In genomic region chr6:147222160-147222838, GRCh38 we compare ENCODE assay signal across 1 cellular context.
TF ChIP-seq lines count a peak whose summit lies in the region.

No MANE protein-coding gene starts in this region.

TF ChIP-seq in K562, 482 proteins besides CTCF, POLR2A, EP300 and RAD21 (continued from another document and continues in another):
- TF ChIP-seq CEBPZ (IDR thresholded peaks at IDR 0.05; ENCODE audit: borderline replicate concordance, low read depth, low read length) (no peak), EP400 (IDR thresholded peaks at IDR 0.05) (0 out of 2 replicates have a peak, but pooled peaks have one; percentile 28), POLR2AphosphoS5 (IDR thresholded peaks at IDR 0.05; ENCODE audit: control insufficient read depth, insufficient read depth, low read depth, low read length) (peak; percentile 82), SMAD3 (CRISPR knock-in tag; conservative IDR thresholded peaks at IDR 0.05) (no peak; the same call in 1 of the 2 replicates), MCM7 (IDR thresholded peaks at IDR 0.05) (no peak), FOXM1 (IDR thresholded peaks at IDR 0.05; ENCODE audit: low read depth) (peak; percentile 29), FOXM1 (CRISPR knock-in tag; IDR thresholded peaks at IDR 0.05; ENCODE audit: low read depth) (no peak), FOXK2 (conservative IDR thresholded peaks at IDR 0.05 in 1 of 2, IDR thresholded peaks at IDR 0.05 in 1 of 2; ENCODE audit: low read depth in 2 of 2) (no peak; a peak in 2 of 4 replicates), ZEB2 (IDR thresholded peaks at IDR 0.05) (peak; percentile 79; the same call in 1 of the 2 replicates), AFF4 (CRISPR knock-in tag; IDR thresholded peaks at IDR 0.05) (no peak), BRD9 (IDR thresholded peaks at IDR 0.05; ENCODE audit: low read depth, partially characterized antibody) (peak; percentile 42), ARHGAP35 (IDR thresholded peaks at IDR 0.05; ENCODE audit: partially characterized antibody) (no peak), KAT2B (IDR thresholded peaks at IDR 0.05; ENCODE audit: low read depth, low read length) (no peak), NR2F6 (CRISPR knock-in tag; IDR thresholded peaks at IDR 0.05) (no peak), FUS (optimal IDR thresholded peaks at IDR 0.05; ENCODE audit: low read depth, low read length) (no peak), MAFG (tag; conservative IDR thresholded peaks at IDR 0.05) (no peak), PATZ1 (CRISPR knock-in tag; IDR thresholded peaks at IDR 0.05; ENCODE audit: borderline replicate concordance) (no peak), ZNF354B (CRISPR knock-in tag; IDR thresholded peaks at IDR 0.05) (no peak), ZNF121 (CRISPR knock-in tag; conservative IDR thresholded peaks at IDR 0.05) (no peak), PTBP1 (IDR thresholded peaks at IDR 0.05; ENCODE audit: low read depth, low read length) (no peak), ETV6 (IDR thresholded peaks at IDR 0.05; ENCODE audit: borderline replicate concordance in 1 of 2, low read depth in 2 of 2, low read length in 1 of 2) (no peak; a peak in 1 of 4 replicates), ETV6 (CRISPR knock-in tag; IDR thresholded peaks at IDR 0.05; ENCODE audit: borderline replicate concordance) (no peak), MEF2D (tag; conservative IDR thresholded peaks at IDR 0.05; ENCODE audit: low read depth) (no peak), SP1 (CRISPR knock-in tag; IDR thresholded peaks at IDR 0.05) (no peak)
- TF ChIP-seq, protein P1, sequence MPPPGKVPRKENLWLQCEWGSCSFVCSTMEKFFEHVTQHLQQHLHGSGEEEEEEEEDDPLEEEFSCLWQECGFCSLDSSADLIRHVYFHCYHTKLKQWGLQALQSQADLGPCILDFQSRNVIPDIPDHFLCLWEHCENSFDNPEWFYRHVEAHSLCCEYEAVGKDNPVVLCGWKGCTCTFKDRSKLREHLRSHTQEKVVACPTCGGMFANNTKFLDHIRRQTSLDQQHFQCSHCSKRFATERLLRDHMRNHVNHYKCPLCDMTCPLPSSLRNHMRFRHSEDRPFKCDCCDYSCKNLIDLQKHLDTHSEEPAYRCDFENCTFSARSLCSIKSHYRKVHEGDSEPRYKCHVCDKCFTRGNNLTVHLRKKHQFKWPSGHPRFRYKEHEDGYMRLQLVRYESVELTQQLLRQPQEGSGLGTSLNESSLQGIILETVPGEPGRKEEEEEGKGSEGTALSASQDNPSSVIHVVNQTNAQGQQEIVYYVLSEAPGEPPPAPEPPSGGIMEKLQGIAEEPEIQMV (tag; conservative IDR thresholded peaks at IDR 0.05; ENCODE audit: low read depth): no peak
- TF ChIP-seq, protein P2, sequence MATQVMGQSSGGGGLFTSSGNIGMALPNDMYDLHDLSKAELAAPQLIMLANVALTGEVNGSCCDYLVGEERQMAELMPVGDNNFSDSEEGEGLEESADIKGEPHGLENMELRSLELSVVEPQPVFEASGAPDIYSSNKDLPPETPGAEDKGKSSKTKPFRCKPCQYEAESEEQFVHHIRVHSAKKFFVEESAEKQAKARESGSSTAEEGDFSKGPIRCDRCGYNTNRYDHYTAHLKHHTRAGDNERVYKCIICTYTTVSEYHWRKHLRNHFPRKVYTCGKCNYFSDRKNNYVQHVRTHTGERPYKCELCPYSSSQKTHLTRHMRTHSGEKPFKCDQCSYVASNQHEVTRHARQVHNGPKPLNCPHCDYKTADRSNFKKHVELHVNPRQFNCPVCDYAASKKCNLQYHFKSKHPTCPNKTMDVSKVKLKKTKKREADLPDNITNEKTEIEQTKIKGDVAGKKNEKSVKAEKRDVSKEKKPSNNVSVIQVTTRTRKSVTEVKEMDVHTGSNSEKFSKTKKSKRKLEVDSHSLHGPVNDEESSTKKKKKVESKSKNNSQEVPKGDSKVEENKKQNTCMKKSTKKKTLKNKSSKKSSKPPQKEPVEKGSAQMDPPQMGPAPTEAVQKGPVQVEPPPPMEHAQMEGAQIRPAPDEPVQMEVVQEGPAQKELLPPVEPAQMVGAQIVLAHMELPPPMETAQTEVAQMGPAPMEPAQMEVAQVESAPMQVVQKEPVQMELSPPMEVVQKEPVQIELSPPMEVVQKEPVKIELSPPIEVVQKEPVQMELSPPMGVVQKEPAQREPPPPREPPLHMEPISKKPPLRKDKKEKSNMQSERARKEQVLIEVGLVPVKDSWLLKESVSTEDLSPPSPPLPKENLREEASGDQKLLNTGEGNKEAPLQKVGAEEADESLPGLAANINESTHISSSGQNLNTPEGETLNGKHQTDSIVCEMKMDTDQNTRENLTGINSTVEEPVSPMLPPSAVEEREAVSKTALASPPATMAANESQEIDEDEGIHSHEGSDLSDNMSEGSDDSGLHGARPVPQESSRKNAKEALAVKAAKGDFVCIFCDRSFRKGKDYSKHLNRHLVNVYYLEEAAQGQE (CRISPR knock-in tag; IDR thresholded peaks at IDR 0.05; ENCODE audit: low read depth): no peak
- TF ChIP-seq, protein P3, sequence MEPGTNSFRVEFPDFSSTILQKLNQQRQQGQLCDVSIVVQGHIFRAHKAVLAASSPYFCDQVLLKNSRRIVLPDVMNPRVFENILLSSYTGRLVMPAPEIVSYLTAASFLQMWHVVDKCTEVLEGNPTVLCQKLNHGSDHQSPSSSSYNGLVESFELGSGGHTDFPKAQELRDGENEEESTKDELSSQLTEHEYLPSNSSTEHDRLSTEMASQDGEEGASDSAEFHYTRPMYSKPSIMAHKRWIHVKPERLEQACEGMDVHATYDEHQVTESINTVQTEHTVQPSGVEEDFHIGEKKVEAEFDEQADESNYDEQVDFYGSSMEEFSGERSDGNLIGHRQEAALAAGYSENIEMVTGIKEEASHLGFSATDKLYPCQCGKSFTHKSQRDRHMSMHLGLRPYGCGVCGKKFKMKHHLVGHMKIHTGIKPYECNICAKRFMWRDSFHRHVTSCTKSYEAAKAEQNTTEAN (CRISPR knock-in tag; IDR thresholded peaks at IDR 0.05): no peak
- TF ChIP-seq, protein P4, sequence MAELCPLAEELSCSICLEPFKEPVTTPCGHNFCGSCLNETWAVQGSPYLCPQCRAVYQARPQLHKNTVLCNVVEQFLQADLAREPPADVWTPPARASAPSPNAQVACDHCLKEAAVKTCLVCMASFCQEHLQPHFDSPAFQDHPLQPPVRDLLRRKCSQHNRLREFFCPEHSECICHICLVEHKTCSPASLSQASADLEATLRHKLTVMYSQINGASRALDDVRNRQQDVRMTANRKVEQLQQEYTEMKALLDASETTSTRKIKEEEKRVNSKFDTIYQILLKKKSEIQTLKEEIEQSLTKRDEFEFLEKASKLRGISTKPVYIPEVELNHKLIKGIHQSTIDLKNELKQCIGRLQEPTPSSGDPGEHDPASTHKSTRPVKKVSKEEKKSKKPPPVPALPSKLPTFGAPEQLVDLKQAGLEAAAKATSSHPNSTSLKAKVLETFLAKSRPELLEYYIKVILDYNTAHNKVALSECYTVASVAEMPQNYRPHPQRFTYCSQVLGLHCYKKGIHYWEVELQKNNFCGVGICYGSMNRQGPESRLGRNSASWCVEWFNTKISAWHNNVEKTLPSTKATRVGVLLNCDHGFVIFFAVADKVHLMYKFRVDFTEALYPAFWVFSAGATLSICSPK (IDR thresholded peaks at IDR 0.05; ENCODE audit: borderline replicate concordance): no peak
- TF ChIP-seq, protein P5, sequence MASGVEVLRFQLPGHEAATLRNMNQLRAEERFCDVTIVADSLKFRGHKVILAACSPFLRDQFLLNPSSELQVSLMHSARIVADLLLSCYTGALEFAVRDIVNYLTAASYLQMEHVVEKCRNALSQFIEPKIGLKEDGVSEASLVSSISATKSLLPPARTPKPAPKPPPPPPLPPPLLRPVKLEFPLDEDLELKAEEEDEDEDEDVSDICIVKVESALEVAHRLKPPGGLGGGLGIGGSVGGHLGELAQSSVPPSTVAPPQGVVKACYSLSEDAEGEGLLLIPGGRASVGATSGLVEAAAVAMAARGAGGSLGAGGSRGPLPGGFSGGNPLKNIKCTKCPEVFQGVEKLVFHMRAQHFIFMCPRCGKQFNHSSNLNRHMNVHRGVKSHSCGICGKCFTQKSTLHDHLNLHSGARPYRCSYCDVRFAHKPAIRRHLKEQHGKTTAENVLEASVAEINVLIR (CRISPR knock-in tag; IDR thresholded peaks at IDR 0.05): no peak
- TF ChIP-seq, protein P6, sequence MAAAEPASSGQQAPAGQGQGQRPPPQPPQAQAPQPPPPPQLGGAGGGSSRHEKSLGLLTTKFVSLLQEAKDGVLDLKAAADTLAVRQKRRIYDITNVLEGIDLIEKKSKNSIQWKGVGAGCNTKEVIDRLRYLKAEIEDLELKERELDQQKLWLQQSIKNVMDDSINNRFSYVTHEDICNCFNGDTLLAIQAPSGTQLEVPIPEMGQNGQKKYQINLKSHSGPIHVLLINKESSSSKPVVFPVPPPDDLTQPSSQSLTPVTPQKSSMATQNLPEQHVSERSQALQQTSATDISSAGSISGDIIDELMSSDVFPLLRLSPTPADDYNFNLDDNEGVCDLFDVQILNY (CRISPR knock-in tag; IDR thresholded peaks at IDR 0.05): no peak
- TF ChIP-seq, protein P7, sequence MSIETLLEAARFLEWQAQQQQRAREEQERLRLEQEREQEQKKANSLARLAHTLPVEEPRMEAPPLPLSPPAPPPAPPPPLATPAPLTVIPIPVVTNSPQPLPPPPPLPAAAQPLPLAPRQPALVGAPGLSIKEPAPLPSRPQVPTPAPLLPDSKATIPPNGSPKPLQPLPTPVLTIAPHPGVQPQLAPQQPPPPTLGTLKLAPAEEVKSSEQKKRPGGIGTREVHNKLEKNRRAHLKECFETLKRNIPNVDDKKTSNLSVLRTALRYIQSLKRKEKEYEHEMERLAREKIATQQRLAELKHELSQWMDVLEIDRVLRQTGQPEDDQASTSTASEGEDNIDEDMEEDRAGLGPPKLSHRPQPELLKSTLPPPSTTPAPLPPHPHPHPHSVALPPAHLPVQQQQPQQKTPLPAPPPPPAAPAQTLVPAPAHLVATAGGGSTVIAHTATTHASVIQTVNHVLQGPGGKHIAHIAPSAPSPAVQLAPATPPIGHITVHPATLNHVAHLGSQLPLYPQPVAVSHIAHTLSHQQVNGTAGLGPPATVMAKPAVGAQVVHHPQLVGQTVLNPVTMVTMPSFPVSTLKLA (conservative IDR thresholded peaks at IDR 0.05): peak; percentile 40 to 50; a peak in 1 of 4 replicates
- TF ChIP-seq, protein P8, sequence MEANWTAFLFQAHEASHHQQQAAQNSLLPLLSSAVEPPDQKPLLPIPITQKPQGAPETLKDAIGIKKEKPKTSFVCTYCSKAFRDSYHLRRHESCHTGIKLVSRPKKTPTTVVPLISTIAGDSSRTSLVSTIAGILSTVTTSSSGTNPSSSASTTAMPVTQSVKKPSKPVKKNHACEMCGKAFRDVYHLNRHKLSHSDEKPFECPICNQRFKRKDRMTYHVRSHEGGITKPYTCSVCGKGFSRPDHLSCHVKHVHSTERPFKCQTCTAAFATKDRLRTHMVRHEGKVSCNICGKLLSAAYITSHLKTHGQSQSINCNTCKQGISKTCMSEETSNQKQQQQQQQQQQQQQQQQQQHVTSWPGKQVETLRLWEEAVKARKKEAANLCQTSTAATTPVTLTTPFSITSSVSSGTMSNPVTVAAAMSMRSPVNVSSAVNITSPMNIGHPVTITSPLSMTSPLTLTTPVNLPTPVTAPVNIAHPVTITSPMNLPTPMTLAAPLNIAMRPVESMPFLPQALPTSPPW (CRISPR knock-in tag; IDR thresholded peaks at IDR 0.05): no peak
